In genomic region chr9:129131300-129132145, GRCh38 we compare ENCODE assay signal across 8 cellular contexts. TPM values are rescaled to one million over a fixed set of nuclear protein-coding genes. Genes with fewer than 3 reads are reported as not detected.
DNase-seq lines count a peak whose midpoint lies in the region; ATAC-seq and TF ChIP-seq lines count a peak whose summit lies in the region.

No MANE protein-coding gene starts in this region.

- peaks cover 53% of the 10 kb centered on the region for H3K36me3 Mint-ChIP-seq in brain

- no peak for DNase-seq in AG04450 (ENCODE audit: low read depth, low spot score)
- DNase-seq in NCI-H1092 (lab: John Stamatoyannopoulos, UW), result peak; percentile 16
- peak; percentile 87 for DNase-seq in WERI-Rb-1
- peak; percentile 84 for DNase-seq in islet precursor cell
- peak; percentile 72 to 81 (median 75) for DNase-seq in stimulated activated CD4-positive, alpha-beta T cell treated with anti-CD3 and anti-CD28 coated beads, Interleukin-1b, Interleukin-23, amount 100 ng/mL, for 24 hours (ENCODE audit: low read depth in 4 of 4, low spot score in 1 of 4)

- peak overlapping the region in 4 of 5 experiments; percentile 28 to 71 (median 68) for H3K27ac Mint-ChIP-seq in brain

- H3K9me3 ChIP-seq in AG04450 (ENCODE audit: control insufficient read depth, insufficient read depth, low read length) (no peaks in the 10 kb centered on the region), WERI-Rb-1 (ENCODE audit: severe bottlenecking) (no peaks in the 10 kb centered on the region)

- no peaks in the 10 kb centered on the region for H3K27me3 ChIP-seq in AG04450 (ENCODE audit: control insufficient read depth, insufficient read depth, low read length)
- H3K27me3 ChIP-seq in WERI-Rb-1 (ENCODE audit: insufficient read depth, low read depth, severe bottlenecking), result no peaks in the 10 kb centered on the region

- peaks cover 0 to 3% (median 0%) of the 10 kb centered on the region in 5 experiments for H3K9me3 Mint-ChIP-seq in brain

- TF ChIP-seq CTCF in AG04450 (IDR thresholded peaks at IDR 0.05; ENCODE audit: low read depth, low read length) (peak; percentile 99), WERI-Rb-1 (IDR thresholded peaks at IDR 0.05; ENCODE audit: low read depth, low read length) (peak; percentile 100), brain (conservative IDR thresholded peaks at IDR 0.05) (peak; percentile 89 to 93)

- peak overlapping the region; percentile 3 for H3K27ac ChIP-seq in AG04450 (ENCODE audit: low read depth, low read length)
- no peak overlapping the region; the same call in 1 of the 2 replicates for H3K27ac ChIP-seq in WERI-Rb-1

- H3K4me3 ChIP-seq in AG04450 (ENCODE audit: low read depth, low read length) (no peak overlapping the region), WERI-Rb-1 (ENCODE audit: low read depth, low read length) (no peak overlapping the region)

- peaks cover 17% of the 10 kb centered on the region for H3K4me1 Mint-ChIP-seq in brain

- ATAC-seq in GM18867 (IDR thresholded peaks at IDR 0.05; ENCODE audit: unreplicated experiment), result peak; percentile 49
- no peak for ATAC-seq in HG03039 (IDR thresholded peaks at IDR 0.05; ENCODE audit: unreplicated experiment)

- CTCF ChIA-PET in AG04450 (lab: Charles Lee), result interaction anchor here (0.5 to 16.1 kb wide), 54 partner anchors 9 to 655 kb away, joined by 3 to 302 read pairs (median 4); partner anchors contain the start of genes C9orf50, IER5L, NTMT1 and PTPA

- no peak overlapping the region for H3K4me3 Mint-ChIP-seq in brain

- peaks cover 69% of the 10 kb centered on the region for H3K36me3 ChIP-seq in WERI-Rb-1

- no peaks in the 10 kb centered on the region for H3K27me3 Mint-ChIP-seq in brain

- POLR2A ChIA-PET in AG04450 (lab: Yijun Ruan, JAX), result interaction anchor here (0.6 to 1.2 kb wide), 7 partner anchors 9 to 352 kb away, joined by 3 to 9 read pairs (median 3); partner anchors contain the start of gene IER5L

RNA-seq across cellular contexts. Expression of gene PTPA, which starts 20.3 kb away (rescaled TPM):
- polyA plus RNA-seq in AG04450 (2011; rRNA removed) (140 and 159 TPM in 2 replicates), brain (ENCODE audit: insufficient read depth, low read depth, low replicate concordance) (334 TPM)
- polyA minus RNA-seq in AG04450 (2011; rRNA and poly(A)+ RNA removed), result 141 and 154 TPM in 2 replicates

RNA-seq across cellular contexts. Expression of gene CRAT, which starts 20.9 kb away (rescaled TPM):
- polyA plus RNA-seq in AG04450 (2011; rRNA removed) (24.3 and 29.3 TPM in 2 replicates), brain (ENCODE audit: insufficient read depth, low read depth, low replicate concordance) (75.0 TPM)
- polyA minus RNA-seq in AG04450 (2011; rRNA and poly(A)+ RNA removed), result 24.9 and 35.0 TPM in 2 replicates

RNA-seq across cellular contexts. Expression of gene IER5L, which starts 46.5 kb away (rescaled TPM):
- 4.9 TPM in 2 replicates for polyA plus RNA-seq in AG04450 (2011; rRNA removed)
- 4.7 and 6.5 TPM in 2 replicates for polyA minus RNA-seq in AG04450 (2011; rRNA and poly(A)+ RNA removed)
- 9.6 TPM for polyA plus RNA-seq in brain (ENCODE audit: insufficient read depth, low read depth, low replicate concordance)

RNA-seq across cellular contexts. Expression of gene DOLPP1, which starts 50.6 kb away (rescaled TPM):
- 11.9 and 13.2 TPM in 2 replicates for polyA plus RNA-seq in AG04450 (2011; rRNA removed)
- 10.4 and 13.0 TPM in 2 replicates for polyA minus RNA-seq in AG04450 (2011; rRNA and poly(A)+ RNA removed)
- 40.8 TPM for polyA plus RNA-seq in brain (ENCODE audit: insufficient read depth, low read depth, low replicate concordance)
